In the genomic region with DNA sequence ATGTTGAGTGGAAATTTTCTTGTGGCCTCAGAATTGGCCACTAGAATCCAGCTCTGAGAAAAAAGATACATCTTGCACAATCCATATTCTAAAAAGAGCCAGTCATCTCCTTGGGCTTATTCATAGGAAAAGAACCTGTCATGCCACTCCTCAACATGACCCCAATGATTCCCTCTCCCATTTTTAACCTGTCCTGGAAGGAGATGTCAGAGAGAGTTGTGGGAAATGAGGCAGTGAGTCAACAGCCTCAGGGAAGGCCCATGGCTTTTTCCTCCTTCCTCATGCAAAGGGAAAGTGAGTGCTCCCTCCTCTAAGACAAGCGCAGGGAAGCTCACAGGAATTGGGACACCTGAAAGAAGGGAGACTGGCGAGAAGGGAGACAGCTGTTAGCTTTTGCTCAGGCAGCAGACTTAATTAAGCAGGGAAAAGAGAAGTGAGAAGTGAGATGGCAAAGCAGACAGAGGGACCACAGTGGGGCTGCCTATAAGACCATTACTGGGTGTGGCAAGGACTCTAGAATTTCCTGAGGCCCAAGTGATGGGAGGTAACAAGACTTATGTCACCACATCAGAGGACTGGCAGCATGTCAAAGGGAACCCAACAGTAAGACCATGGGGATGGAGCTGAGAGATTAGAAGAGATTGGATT, we compare ENCODE assay signal across 22 cellular contexts. TPM values are rescaled to one million over a fixed set of nuclear protein-coding genes. Genes with fewer than 3 reads are reported as not detected.
DNase-seq lines count a peak whose midpoint lies in the region; ATAC-seq, FAIRE-seq and TF ChIP-seq lines count a peak whose summit lies in the region.
"Had no signal": no experiment of that assay in that cellular context is flagged by ENCODE, and none has a peak within 500 bp of the region (broad histone marks: within the 10 kb centered on the region; RNA-seq: fewer than 3 reads in every experiment).

No MANE protein-coding gene starts in this region.

- DNase-seq in ELR (ENCODE audit: low read depth), result peak; percentile 82
- DNase-seq in HTR-8/SVneo (ENCODE audit: insufficient read length, low spot score), result peak; percentile 50
- peak; percentile 56 for DNase-seq in RWPE1 (ENCODE audit: low spot score)
- no peak for DNase-seq in keratinocyte (ENCODE audit: low read depth, low spot score)
- DNase-seq in NCI-H2107 (lab: John Stamatoyannopoulos, UW), result no peak
- DNase-seq in activated CD4-positive, alpha-beta T cell treated with anti-CD3 and anti-CD28 coated beads for 36 hours, result no peak
- DNase-seq in NCI-H2029 treated with DMSO at 0.1 percent for 48 hours (lab: John Stamatoyannopoulos, UW), result no peak
- no peak for DNase-seq in GM19238 (ENCODE audit: insufficient read length, low spot score)
- DNase-seq: activated CD4-positive, alpha-beta memory T cell treated with anti-CD3 and anti-CD28 coated beads, Interleukin-2, amount 10 ng/mL, durations not matched to agents 7 days and 5 days; activated naive CD4-positive, alpha-beta T cell treated with anti-CD3 and anti-CD28 coated beads for 36 hours; effector memory CD8-positive, alpha-beta T cell; head of caudate nucleus; Karpas-422; left ventricle myocardium superior; NCI-H1417 treated with DMSO at 0.1 percent for 48 hours; NCI-H345; stimulated activated CD8-positive, alpha-beta memory T cell treated with anti-CD3 and anti-CD28 coated beads, Interleukin-4, amount 100 ng/mL, for 48 hours; substantia nigra had no signal

- dilution Hi-C loops in keratinocyte (cut with MboI; ENCODE audit: extremely low pct_ligation_motif_present, low sequenced_read_pairs), result no loop called here

- CTCF ChIA-PET in RWPE1 (lab: Yijun Ruan, JAX), result interaction anchor here (1.1 kb wide), 1 partner anchor 10 kb away, joined by 3 read pairs; the partner anchor contains the start of gene DHRS7
- CTCF ChIA-PET in activated CD4-positive, alpha-beta T cell treated with anti-CD3 and anti-CD28 coated beads for 36 hours (lab: Charles Lee), result no interaction called here

- H3K27ac Mint-ChIP-seq in activated CD4-positive, alpha-beta T cell treated with anti-CD3 and anti-CD28 coated beads for 36 hours, result no peak overlapping the region
- H3K27ac Mint-ChIP-seq: activated CD4-positive, alpha-beta memory T cell treated with anti-CD3 and anti-CD28 coated beads, Interleukin-2, amount 10 ng/mL, durations not matched to agents 7 days and 5 days; activated naive CD4-positive, alpha-beta T cell treated with anti-CD3 and anti-CD28 coated beads for 36 hours; effector memory CD8-positive, alpha-beta T cell; WTC11 had no signal

- no peaks in the 10 kb centered on the region for H3K36me3 Mint-ChIP-seq in activated CD4-positive, alpha-beta T cell treated with anti-CD3 and anti-CD28 coated beads for 36 hours (ENCODE audit: low read depth)
- H3K36me3 Mint-ChIP-seq: WTC11 had no signal

- no peak overlapping the region for H2AFZ ChIP-seq in keratinocyte (ENCODE audit: control insufficient read depth, low read length)

- no peak overlapping the region for H3K4me3 ChIP-seq in keratinocyte (ENCODE audit: control insufficient read depth in 2 of 3, extremely low read depth in 1 of 3, insufficient read depth in 2 of 3, low read depth in 1 of 3, low read length in 3 of 3)

- intact Hi-C loops in activated CD4-positive, alpha-beta T cell treated with anti-CD3 and anti-CD28 coated beads for 36 hours (cut with DNase I, micrococcal nuclease), result no loop called here

- H3K36me3 ChIP-seq in keratinocyte (ENCODE audit: control insufficient read depth in 2 of 2, extremely low read depth in 1 of 2, insufficient read depth in 2 of 2, low read length in 2 of 2), result no peaks in the 10 kb centered on the region

- H3K4me3 Mint-ChIP-seq in activated CD4-positive, alpha-beta T cell treated with anti-CD3 and anti-CD28 coated beads for 36 hours, result no peak overlapping the region
- H3K4me3 Mint-ChIP-seq: activated CD4-positive, alpha-beta memory T cell treated with anti-CD3 and anti-CD28 coated beads, Interleukin-2, amount 10 ng/mL, durations not matched to agents 7 days and 5 days; activated naive CD4-positive, alpha-beta T cell treated with anti-CD3 and anti-CD28 coated beads for 36 hours; effector memory CD8-positive, alpha-beta T cell; WTC11 had no signal

- no peak for TF ChIP-seq CTCF in RWPE1 (conservative IDR thresholded peaks at IDR 0.05; ENCODE audit: low read depth)
- no peak for TF ChIP-seq CTCF in keratinocyte (optimal IDR thresholded peaks at IDR 0.05 in 1 of 3, IDR thresholded peaks at IDR 0.05 in 1 of 3, conservative IDR thresholded peaks at IDR 0.05 in 1 of 3; ENCODE audit: extremely low read depth in 1 of 3, insufficient read depth in 2 of 3, low read length in 3 of 3)

- H3K4me1 Mint-ChIP-seq in activated CD4-positive, alpha-beta T cell treated with anti-CD3 and anti-CD28 coated beads for 36 hours, result no peaks in the 10 kb centered on the region
- H3K4me1 Mint-ChIP-seq: activated CD4-positive, alpha-beta memory T cell treated with anti-CD3 and anti-CD28 coated beads, Interleukin-2, amount 10 ng/mL, durations not matched to agents 7 days and 5 days had no signal

- H3K9me1 ChIP-seq in keratinocyte (ENCODE audit: control insufficient read depth, extremely low read depth, insufficient read depth, low read length), result peaks cover 3% of the 10 kb centered on the region

- H3K27me3 Mint-ChIP-seq in activated CD4-positive, alpha-beta T cell treated with anti-CD3 and anti-CD28 coated beads for 36 hours, result peaks cover 2% of the 10 kb centered on the region
- H3K27me3 Mint-ChIP-seq: activated CD4-positive, alpha-beta memory T cell treated with anti-CD3 and anti-CD28 coated beads, Interleukin-2, amount 10 ng/mL, durations not matched to agents 7 days and 5 days had no signal

- no peak for ATAC-seq in activated CD4-positive, alpha-beta T cell treated with anti-CD3 and anti-CD28 coated beads for 36 hours
- ATAC-seq: effector memory CD8-positive, alpha-beta T cell; left ventricle myocardium superior; Right ventricle myocardium inferior; WTC11 had no signal

- no peak overlapping the region for H3K9ac ChIP-seq in keratinocyte (ENCODE audit: control insufficient read depth, extremely low read depth, insufficient read depth, low read length)

- peaks cover 3% of the 10 kb centered on the region for H3K9me3 Mint-ChIP-seq in activated CD4-positive, alpha-beta T cell treated with anti-CD3 and anti-CD28 coated beads for 36 hours (ENCODE audit: low read depth)
- H3K9me3 Mint-ChIP-seq: activated CD4-positive, alpha-beta memory T cell treated with anti-CD3 and anti-CD28 coated beads, Interleukin-2, amount 10 ng/mL, durations not matched to agents 7 days and 5 days; effector memory CD8-positive, alpha-beta T cell had no signal

- no peaks in the 10 kb centered on the region for H3K9me3 ChIP-seq in keratinocyte (ENCODE audit: control insufficient read depth, low read depth, low read length)

- H3K4me2 ChIP-seq in keratinocyte (ENCODE audit: control insufficient read depth, extremely low read depth, insufficient read depth, low read depth, low read length), result peak overlapping the region; percentile 41

- H4K20me1 ChIP-seq in keratinocyte (ENCODE audit: control insufficient read depth, extremely low read depth, insufficient read depth, low read length), result no peaks in the 10 kb centered on the region

- peak overlapping the region; percentile 27; the same call in 1 of the 2 replicates for H3K27ac ChIP-seq in RWPE1
- H3K27ac ChIP-seq in keratinocyte (ENCODE audit: control insufficient read depth, insufficient read depth, low read length), result peak overlapping the region; percentile 54
- H3K27ac ChIP-seq: C4-2B had no signal

- H3K27me3 ChIP-seq in keratinocyte (ENCODE audit: control insufficient read depth, extremely low read depth, insufficient read depth, low read length), result no peaks in the 10 kb centered on the region

- FAIRE-seq in HTR-8/SVneo (lab: Jason Lieb, UNC) (peak; percentile 96), keratinocyte (lab: Jason Lieb, UNC) (peak; percentile 23)
- FAIRE-seq: GM12892 had no signal

- POLR2A ChIA-PET in RWPE1 (lab: Yijun Ruan, JAX; ENCODE audit: low non-redundant PET), result no interaction called here
- POLR2A ChIA-PET in activated CD4-positive, alpha-beta T cell treated with anti-CD3 and anti-CD28 coated beads for 36 hours (lab: Charles Lee), result no interaction called here

- H3K4me1 ChIP-seq in keratinocyte (ENCODE audit: control insufficient read depth, extremely low read depth, insufficient read depth, low read length), result peaks cover 31% of the 10 kb centered on the region

- no peaks in the 10 kb centered on the region for H3K79me2 ChIP-seq in keratinocyte (ENCODE audit: control insufficient read depth, insufficient read depth, low read length)

RNA-seq across cellular contexts. Expression of gene DHRS7, which starts 10.2 kb away (rescaled TPM):
- 55.7 to 98.3 TPM (median 79.2 TPM) in 3 replicates for polyA plus RNA-seq in keratinocyte
- polyA plus RNA-seq in keratinocyte (2011; ENCODE audit: low read depth), result 64.4 TPM
- 67.6 and 101 TPM in 2 replicates for polyA plus RNA-seq in keratinocyte (2011; cell fraction: cytosol; rRNA removed)
- 90.5 and 113 TPM in 2 replicates for polyA plus RNA-seq in keratinocyte (2011; cell fraction: nucleus; rRNA removed)
- 101 and 111 TPM in 2 replicates for polyA plus RNA-seq in keratinocyte (2012; ENCODE audit: low replicate concordance)
- 27.4 to 44.9 TPM (median 31.7 TPM) in 3 replicates for polyA minus RNA-seq in keratinocyte
- 102 TPM for polyA minus RNA-seq in keratinocyte (2011; cell fraction: cytosol; rRNA and poly(A)+ RNA removed)
- polyA minus RNA-seq in keratinocyte (2011; cell fraction: nucleus; rRNA and poly(A)+ RNA removed), result 61.4 and 66.1 TPM in 2 replicates
- 10 to 100 TPM; 27.9 to 46.3 TPM for total RNA-seq in activated CD4-positive, alpha-beta T cell treated with anti-CD3 and anti-CD28 coated beads for 36 hours

Comparison
In these comparisons a context has a peak if more than half of its experiments do, and no peak if none do; other contexts are left out.
1. DNase-seq: peak in ELR (single experiment), HTR-8/SVneo (single experiment) and RWPE1 (single experiment); none in keratinocyte (single experiment), NCI-H2107 (single experiment), activated CD4-positive, alpha-beta T cell treated with anti-CD3 and anti-CD28 coated beads for 36 hours (single experiment), NCI-H2029 treated with DMSO at 0.1 percent for 48 hours (single experiment) and GM19238 (single experiment).